8 cellular contexts compared by ENCODE assay signal in genomic region chr11:119100246-119100959, GRCh38. TPM values are rescaled to one million over a fixed set of nuclear protein-coding genes. Genes with fewer than 3 reads are reported as not detected.
A peak's percentile ranks its signal among the peaks of the same experiment; 100 is the strongest.
DNase-seq lines count a peak whose midpoint lies in the region; ATAC-seq and TF ChIP-seq lines count a peak whose summit lies in the region.

No MANE protein-coding gene starts in this region.

- DNase-seq in AG20443 (ENCODE audit: low spot score) (peak; percentile 40), dedifferentiated amniotic fluid mesenchymal stem cell (ENCODE audit: extremely low spot score) (peak; percentile 23), natural killer cell (no peak), HuH-7.5 (ENCODE audit: low spot score) (no peak), NK-92 (lab: John Stamatoyannopoulos, UW; ENCODE audit: unreplicated experiment) (no peak), NAMALWA (ENCODE audit: low spot score) (no peak)

- peaks cover 23% of the 10 kb centered on the region for H3K4me1 ChIP-seq in OCI-LY3 (ENCODE audit: low read length)

- H3K9ac ChIP-seq in OCI-LY3 (ENCODE audit: low read length): peak overlapping the region; percentile 94

- no peaks in the 10 kb centered on the region for H4K20me1 ChIP-seq in OCI-LY3 (ENCODE audit: insufficient read depth, low read length)

- peak overlapping the region; percentile 89 for H3K4me3 ChIP-seq in OCI-LY3 (ENCODE audit: low read length)

- peaks cover 22% of the 10 kb centered on the region for H3K79me2 ChIP-seq in OCI-LY3 (ENCODE audit: low read length)

- peak overlapping the region; percentile 96 for H3K4me3 Mint-ChIP-seq in natural killer cell

- intact Hi-C loops in natural killer cell (cut with micrococcal nuclease): loop anchor here (2.0 to 5.0 kb wide), 2 partner anchors 16 to 83 kb away; partner anchors contain the start of genes HMBS, RPS25 and TRAPPC4

- H3K36me3 ChIP-seq in OCI-LY3 (replicated peaks; ENCODE audit: low read depth, low read length): peaks cover 19% of the 10 kb centered on the region

- no peaks in the 10 kb centered on the region for H3K9me3 Mint-ChIP-seq in natural killer cell

- H3K9me3 ChIP-seq in OCI-LY3 (ENCODE audit: insufficient read depth, low read length): no peaks in the 10 kb centered on the region

- peaks cover 32 to 34% of the 10 kb centered on the region in 2 donors for H3K4me1 Mint-ChIP-seq in natural killer cell

- no peaks in the 10 kb centered on the region for H3K27me3 ChIP-seq in OCI-LY3 (ENCODE audit: low read depth, low read length)

- peaks cover 7% of the 10 kb centered on the region for H3K36me3 Mint-ChIP-seq in natural killer cell

- no peak overlapping the region for H3K27ac ChIP-seq in OCI-LY3 (ENCODE audit: low read length)

- H3K27ac Mint-ChIP-seq in natural killer cell: peak overlapping the region; percentile 61 to 94

- no peak for ATAC-seq in natural killer cell

- H3K4me2 ChIP-seq in OCI-LY3 (ENCODE audit: low read length): peak overlapping the region; percentile 95

- no peak overlapping the region for H2AFZ ChIP-seq in OCI-LY3 (ENCODE audit: low read depth, low read length)

- TF ChIP-seq CTCF in GM12873 (IDR thresholded peaks at IDR 0.05; ENCODE audit: insufficient read depth, low read depth, low read length, missing control alignments) (peak; percentile 38), OCI-LY3 (IDR thresholded peaks at IDR 0.05; ENCODE audit: low read depth, low read length) (peak; percentile 60), natural killer cell (IDR thresholded peaks at IDR 0.05) (no peak)

- H3K27me3 Mint-ChIP-seq in natural killer cell (ENCODE audit: low read depth in 2 of 2): no peaks in the 10 kb centered on the region

RNA-seq across cellular contexts. Expression of gene DPAGT1, which starts 1.2 kb away (rescaled TPM):
- total RNA-seq in natural killer cell: 10 to 100 TPM; 20.5 to 28.5 (median 24.4) TPM

RNA-seq across cellular contexts. Expression of gene C2CD2L, which starts 6.7 kb away (rescaled TPM):
- total RNA-seq in natural killer cell: 10 to 100 TPM; 20.3 to 27.7 (median 25.6) TPM

RNA-seq across cellular contexts. Expression of gene HMBS, which starts 15.7 kb away (rescaled TPM):
- 10 to 100 TPM in 1 of 3 donors, 1 to 10 TPM in 2; 6.1 to 10.1 (median 6.7) TPM for total RNA-seq in natural killer cell

RNA-seq across cellular contexts. Expression of gene HINFP, which starts 21.0 kb away (rescaled TPM):
- total RNA-seq in natural killer cell: 10 to 100 TPM; 30.2 to 38.2 (median 31.5) TPM

RNA-seq across cellular contexts. Expression of gene VPS11, which starts 32.8 kb away (rescaled TPM):
- 100 to 1,000 TPM in 1 of 3 donors, 10 to 100 TPM in 2; 91.4 to 101 (median 91.7) TPM for total RNA-seq in natural killer cell

Comparison
In these comparisons a context has a peak if more than half of its experiments do, and no peak if none do; other contexts are left out.
1. DNase-seq: peak in AG20443 (single experiment) and dedifferentiated amniotic fluid mesenchymal stem cell (single experiment); none in natural killer cell (single experiment), HuH-7.5 (single experiment), NK-92 (single experiment) and NAMALWA (single experiment).